ENCODE assay signal across 8 cellular contexts in the genomic region with DNA sequence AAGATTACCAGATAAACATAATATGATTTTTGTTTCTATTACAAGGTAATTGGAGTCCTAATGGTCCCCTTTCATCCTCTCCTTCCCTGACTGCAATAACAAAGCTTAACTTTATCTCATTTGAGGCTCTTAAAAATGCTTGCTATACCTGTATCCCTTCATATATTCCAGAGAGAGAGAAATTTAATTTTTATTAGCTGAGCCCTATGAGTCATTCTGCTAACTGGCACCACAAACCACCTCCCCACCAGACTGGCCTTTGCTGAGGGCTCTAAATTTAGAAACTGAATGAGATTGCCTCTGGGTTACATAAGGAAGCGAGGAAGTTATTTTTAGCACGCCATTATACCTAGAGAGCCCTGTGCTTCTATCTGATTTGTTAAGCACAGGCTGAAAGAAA. TPM values are rescaled to one million over a fixed set of nuclear protein-coding genes. Genes with fewer than 3 reads are reported as not detected.
DNase-seq lines count a peak whose midpoint lies in the region; ATAC-seq and TF ChIP-seq lines count a peak whose summit lies in the region.

No MANE protein-coding gene starts in this region.

- no peak overlapping the region for H3K4me3 Mint-ChIP-seq in type B pancreatic cell
- no peak overlapping the region for H3K4me3 Mint-ChIP-seq in activated CD8-positive, alpha-beta memory T cell treated with anti-CD3 and anti-CD28 coated beads, Interleukin-2, amount 10 ng/mL, durations not matched to agents 7 days and 5 days

- H3K4me1 ChIP-seq in colonic mucosa: no peaks in the 10 kb centered on the region

- H3K4me1 Mint-ChIP-seq in type B pancreatic cell (ENCODE audit: unreplicated experiment): peaks cover 12% of the 10 kb centered on the region
- no peaks in the 10 kb centered on the region for H3K4me1 Mint-ChIP-seq in activated CD8-positive, alpha-beta memory T cell treated with anti-CD3 and anti-CD28 coated beads, Interleukin-2, amount 10 ng/mL, durations not matched to agents 7 days and 5 days

- ATAC-seq in GM18519 (IDR thresholded peaks at IDR 0.05; ENCODE audit: low FRiP score, unreplicated experiment) (peak; percentile 78), HG03520 (IDR thresholded peaks at IDR 0.05; ENCODE audit: unreplicated experiment) (peak; percentile 70)
- ATAC-seq in activated CD8-positive, alpha-beta memory T cell treated with anti-CD3 and anti-CD28 coated beads, Interleukin-2, amount 10 ng/mL, durations not matched to agents 7 days and 5 days: no peak

- peak overlapping the region; percentile 12 for H3K27ac Mint-ChIP-seq in type B pancreatic cell
- H3K27ac Mint-ChIP-seq in activated CD8-positive, alpha-beta memory T cell treated with anti-CD3 and anti-CD28 coated beads, Interleukin-2, amount 10 ng/mL, durations not matched to agents 7 days and 5 days: no peak overlapping the region

- no peaks in the 10 kb centered on the region for H3K27me3 Mint-ChIP-seq in type B pancreatic cell
- no peaks in the 10 kb centered on the region for H3K27me3 Mint-ChIP-seq in activated CD8-positive, alpha-beta memory T cell treated with anti-CD3 and anti-CD28 coated beads, Interleukin-2, amount 10 ng/mL, durations not matched to agents 7 days and 5 days

- no peaks in the 10 kb centered on the region for H3K9me3 ChIP-seq in colonic mucosa

- DNase-seq in OCI-M1 (lab: John Stamatoyannopoulos, UW) (peak; percentile 66), globus pallidus (ENCODE audit: low spot score) (peak; percentile 4), type B pancreatic cell (ENCODE audit: extremely low spot score, unreplicated experiment) (no peak), AML-193 (lab: John Stamatoyannopoulos, UW) (no peak), colonic mucosa (no peak)
- DNase-seq in activated CD8-positive, alpha-beta memory T cell treated with anti-CD3 and anti-CD28 coated beads, Interleukin-2, amount 10 ng/mL, durations not matched to agents 7 days and 5 days: no peak

- no peak overlapping the region for H3K4me3 ChIP-seq in colonic mucosa

- no peaks in the 10 kb centered on the region for H3K36me3 ChIP-seq in colonic mucosa

- H3K27ac ChIP-seq in colonic mucosa: no peak overlapping the region

- H3K36me3 Mint-ChIP-seq in type B pancreatic cell: no peaks in the 10 kb centered on the region
- H3K36me3 Mint-ChIP-seq in activated CD8-positive, alpha-beta memory T cell treated with anti-CD3 and anti-CD28 coated beads, Interleukin-2, amount 10 ng/mL, durations not matched to agents 7 days and 5 days: no peaks in the 10 kb centered on the region

- intact Hi-C loops in colonic mucosa (cut with DNase I): no loop called here

- no peak overlapping the region for H3K9ac ChIP-seq in colonic mucosa (ENCODE audit: low read depth in 2 of 2, low read length in 2 of 2)

- H3K9me3 Mint-ChIP-seq in type B pancreatic cell: no peaks in the 10 kb centered on the region
- H3K9me3 Mint-ChIP-seq in activated CD8-positive, alpha-beta memory T cell treated with anti-CD3 and anti-CD28 coated beads, Interleukin-2, amount 10 ng/mL, durations not matched to agents 7 days and 5 days (ENCODE audit: low read depth): no peaks in the 10 kb centered on the region

- TF ChIP-seq CTCF in type B pancreatic cell (conservative IDR thresholded peaks at IDR 0.05): no peak
- no peak for TF ChIP-seq CTCF in colonic mucosa (IDR thresholded peaks at IDR 0.05)

- H3K27me3 ChIP-seq in colonic mucosa: no peaks in the 10 kb centered on the region

- CTCF ChIA-PET in activated CD8-positive, alpha-beta memory T cell treated with anti-CD3 and anti-CD28 coated beads, Interleukin-2, amount 10 ng/mL, durations not matched to agents 7 days and 5 days (lab: Charles Lee): no interaction called here

RNA-seq across cellular contexts. Expression of a gene that starts 27.4 kb away (rescaled TPM):
- total RNA-seq in type B pancreatic cell (ENCODE audit: low replicate concordance) (not detected in 2 replicates), colonic mucosa (not detected)
- not detected for total RNA-seq in activated CD8-positive, alpha-beta memory T cell treated with anti-CD3 and anti-CD28 coated beads, Interleukin-2, amount 10 ng/mL, durations not matched to agents 7 days and 5 days

Comparison
In these comparisons a context has a peak if more than half of its experiments do, and no peak if none do; other contexts are left out.
1. DNase-seq: peak in OCI-M1 (single experiment) and globus pallidus (single experiment); none in type B pancreatic cell (single experiment), activated CD8-positive, alpha-beta memory T cell treated with anti-CD3 and anti-CD28 coated beads, Interleukin-2, amount 10 ng/mL, durations not matched to agents 7 days and 5 days (single experiment), AML-193 (0 of 2) and colonic mucosa (single experiment).